7 cellular contexts compared by ENCODE assay signal in genomic region chr7:76897007-76897406, GRCh38.
DNase-seq lines count a peak whose midpoint lies in the region; ATAC-seq, FAIRE-seq and TF ChIP-seq lines count a peak whose summit lies in the region.
"Not testable (repeated sequence)": the region's sequence is repeated elsewhere in the genome, so short reads cannot be mapped to it uniquely, and the experiment has no call there.

No MANE protein-coding gene starts in this region.

- H3K4me2 ChIP-seq in mammary epithelial cell (ENCODE audit: insufficient read depth, low read depth, low read length); HepG2 (ENCODE audit: low read depth, low read length): not testable (repeated sequence)

- TF ChIP-seq RAD21 in HepG2 (CRISPR knock-in tag; IDR thresholded peaks at IDR 0.05): not testable (repeated sequence)

- intact Hi-C loops in mammary epithelial cell (cut with micrococcal nuclease); HepG2 (cut with micrococcal nuclease; ENCODE audit: unreplicated experiment): not testable (repeated sequence)

- H3K4me1 ChIP-seq in RWPE2 (ENCODE audit: insufficient read depth, poor library complexity, severe bottlenecking); mammary epithelial cell (ENCODE audit: insufficient read depth, low read length); HepG2 (ENCODE audit: insufficient read depth, low read length): not testable (repeated sequence)

- 32% methylated on average over 2 of the region's 2 CpGs for whole genome bisulfite sequencing in mammary epithelial cell (ENCODE audit: low coverage, missing lambda C conversion rate)
- 31% methylated on average over 2 of the region's 2 CpGs for WGBS in HepG2 (ENCODE audit: low lambda C conversion rate)

- H3K79me2 ChIP-seq in mammary epithelial cell (ENCODE audit: insufficient read depth, low read length); HepG2 (ENCODE audit: insufficient read depth, low read length): not testable (repeated sequence)

- dilution Hi-C loops in mammary epithelial cell (cut with HindIII; ENCODE audit: low sequenced_read_pairs): not testable (repeated sequence)

- H4K20me1 ChIP-seq in mammary epithelial cell (ENCODE audit: insufficient read depth, low read length); HepG2 (ENCODE audit: insufficient read depth, low read length): not testable (repeated sequence)

- not testable (repeated sequence) for TF ChIP-seq POLR2A in H54 (IDR thresholded peaks at IDR 0.05; ENCODE audit: low read depth, low read length); HepG2 (IDR thresholded peaks at IDR 0.05; ENCODE audit: insufficient read depth in 1 of 2, low read depth in 2 of 2, low read length in 2 of 2)

- CTCF ChIA-PET in mammary epithelial cell (lab: Charles Lee; ENCODE audit: low non-redundant PET); HepG2 (lab: Yijun Ruan, JAX; ENCODE audit: low intra/inter-chr PET ratio, low total read pairs): not testable (repeated sequence)

- not testable (repeated sequence) for H2AFZ ChIP-seq in mammary epithelial cell (ENCODE audit: low read depth, low read length); HepG2 (ENCODE audit: low read length)

- in situ Hi-C loops in mammary epithelial cell (cut with MboI; ENCODE audit: low sequenced_read_pairs in 2 of 2); HepG2 (cut with HindIII; ENCODE audit: extremely low pct_ligation_motif_present, low pct_unique_long_range_greater_than_20kb): not testable (repeated sequence)

- POLR2A ChIA-PET in HepG2 (lab: Yijun Ruan, JAX): not testable (repeated sequence)

- not testable (repeated sequence) for TF ChIP-seq CTCF in AG09309 (IDR thresholded peaks at IDR 0.05; ENCODE audit: control insufficient read depth, insufficient read depth, low read depth, low read length, missing control alignments); RWPE2 (IDR thresholded peaks at IDR 0.05; ENCODE audit: poor library complexity, severe bottlenecking); mammary epithelial cell (conservative IDR thresholded peaks at IDR 0.05 in 1 of 2, IDR thresholded peaks at IDR 0.05 in 1 of 2; ENCODE audit: extremely low read depth in 1 of 2, insufficient read depth in 1 of 2, low read depth in 1 of 2, low read length in 2 of 2); HepG2 (CRISPR knock-in tag; IDR thresholded peaks at IDR 0.05)

- not testable (repeated sequence) for H3K4me3 ChIP-seq in AG09309 (ENCODE audit: control insufficient read depth, low read depth, low read length); RWPE2 (ENCODE audit: severe bottlenecking); mammary epithelial cell (replicated peaks in 1 of 3; ENCODE audit: insufficient read depth in 1 of 3, low read depth in 2 of 3, low read length in 3 of 3); HepG2 (replicated peaks in 1 of 3; ENCODE audit: insufficient read depth in 1 of 3, low read depth in 2 of 3, low read length in 3 of 3)

- not testable (repeated sequence) for H3K36me3 ChIP-seq in RWPE2 (ENCODE audit: low read depth); mammary epithelial cell (ENCODE audit: insufficient read depth, low read length); HepG2 (replicated peaks in 1 of 2; ENCODE audit: control insufficient read depth in 1 of 2, insufficient read depth in 2 of 2, low read length in 2 of 2)

- not testable (repeated sequence) for BruUV-seq in mammary epithelial cell (replicated peaks; lab: Mats Ljungman, UMichigan); HepG2 (replicated peaks; lab: Mats Ljungman, UMichigan)

- H3K9ac ChIP-seq in mammary epithelial cell (ENCODE audit: insufficient read depth, low read length); HepG2 (ENCODE audit: insufficient read depth, low read depth, low read length): not testable (repeated sequence)

- not testable (repeated sequence) for H3K27ac ChIP-seq in RWPE2 (ENCODE audit: poor library complexity, severe bottlenecking); mammary epithelial cell (ENCODE audit: insufficient read depth, low read depth, low read length); epithelial cell of prostate; HepG2 (ENCODE audit: extremely low read length, insufficient read depth, low read length)

- H3K9me3 ChIP-seq in RWPE2 (ENCODE audit: severe bottlenecking); mammary epithelial cell (replicated peaks; ENCODE audit: insufficient read depth, low read length); HepG2 (ENCODE audit: low read length): not testable (repeated sequence)

- not testable (repeated sequence) for H3K27me3 ChIP-seq in RWPE2 (ENCODE audit: insufficient read depth, poor library complexity, severe bottlenecking); mammary epithelial cell (ENCODE audit: insufficient read depth, low read length); HepG2 (ENCODE audit: control insufficient read depth in 1 of 2, insufficient read depth in 2 of 2, low read length in 2 of 2)

- FAIRE-seq in H54 (lab: Jason Lieb, UNC): peak; percentile 43
- peak; percentile 44 for FAIRE-seq in HepG2 (lab: Jason Lieb, UNC)

- not testable (repeated sequence) for TF ChIP-seq EP300 in HepG2 (IDR thresholded peaks at IDR 0.05; ENCODE audit: low read depth in 2 of 2, low read length in 2 of 2); HepG2 (CRISPR knock-in tag; IDR thresholded peaks at IDR 0.05; ENCODE audit: borderline replicate concordance)

- DNase-seq in AG09309 (ENCODE audit: low read depth) (peak; percentile 62), mammary epithelial cell (peak; percentile 3), epithelial cell of prostate (ENCODE audit: low read depth, low spot score) (peak; percentile 14), foreskin melanocyte (peak; percentile 24)
- DNase-seq in H54 (ENCODE audit: insufficient read length, low spot score); RWPE2 (ENCODE audit: low spot score); HepG2 (ENCODE audit: low spot score): not testable (repeated sequence)

- peak; percentile 14; the same call in 1 of the 3 replicates for ATAC-seq in RWPE2 (ENCODE audit: low read depth)
- not testable (repeated sequence) for ATAC-seq in HepG2
